ENCODE assay signal across 1 cellular context in genomic region chr3:169146112-169146665, GRCh38.
TF ChIP-seq lines count a peak whose summit lies in the region.

No MANE protein-coding gene starts in this region.

TF ChIP-seq in SK-N-SH, 30 proteins besides CTCF, POLR2A, EP300 and RAD21:
- TF ChIP-seq, protein P1, sequence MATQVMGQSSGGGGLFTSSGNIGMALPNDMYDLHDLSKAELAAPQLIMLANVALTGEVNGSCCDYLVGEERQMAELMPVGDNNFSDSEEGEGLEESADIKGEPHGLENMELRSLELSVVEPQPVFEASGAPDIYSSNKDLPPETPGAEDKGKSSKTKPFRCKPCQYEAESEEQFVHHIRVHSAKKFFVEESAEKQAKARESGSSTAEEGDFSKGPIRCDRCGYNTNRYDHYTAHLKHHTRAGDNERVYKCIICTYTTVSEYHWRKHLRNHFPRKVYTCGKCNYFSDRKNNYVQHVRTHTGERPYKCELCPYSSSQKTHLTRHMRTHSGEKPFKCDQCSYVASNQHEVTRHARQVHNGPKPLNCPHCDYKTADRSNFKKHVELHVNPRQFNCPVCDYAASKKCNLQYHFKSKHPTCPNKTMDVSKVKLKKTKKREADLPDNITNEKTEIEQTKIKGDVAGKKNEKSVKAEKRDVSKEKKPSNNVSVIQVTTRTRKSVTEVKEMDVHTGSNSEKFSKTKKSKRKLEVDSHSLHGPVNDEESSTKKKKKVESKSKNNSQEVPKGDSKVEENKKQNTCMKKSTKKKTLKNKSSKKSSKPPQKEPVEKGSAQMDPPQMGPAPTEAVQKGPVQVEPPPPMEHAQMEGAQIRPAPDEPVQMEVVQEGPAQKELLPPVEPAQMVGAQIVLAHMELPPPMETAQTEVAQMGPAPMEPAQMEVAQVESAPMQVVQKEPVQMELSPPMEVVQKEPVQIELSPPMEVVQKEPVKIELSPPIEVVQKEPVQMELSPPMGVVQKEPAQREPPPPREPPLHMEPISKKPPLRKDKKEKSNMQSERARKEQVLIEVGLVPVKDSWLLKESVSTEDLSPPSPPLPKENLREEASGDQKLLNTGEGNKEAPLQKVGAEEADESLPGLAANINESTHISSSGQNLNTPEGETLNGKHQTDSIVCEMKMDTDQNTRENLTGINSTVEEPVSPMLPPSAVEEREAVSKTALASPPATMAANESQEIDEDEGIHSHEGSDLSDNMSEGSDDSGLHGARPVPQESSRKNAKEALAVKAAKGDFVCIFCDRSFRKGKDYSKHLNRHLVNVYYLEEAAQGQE (IDR thresholded peaks at IDR 0.05; ENCODE audit: low read depth, low read length) = 0 out of 2 replicates have a peak, but pooled peaks have one; percentile 11
- TF ChIP-seq TEAD4 (IDR thresholded peaks at IDR 0.05; ENCODE audit: borderline replicate concordance, insufficient read depth) = no peak
- TF ChIP-seq EZH2phosphoT487 (IDR thresholded peaks at IDR 0.05; ENCODE audit: borderline replicate concordance, low read depth) = peak; percentile 90; the same call in 1 of the 2 replicates
